In genomic region chr5:127019928-127020327, GRCh38 we compare ENCODE assay signal across 21 cellular contexts. TPM values are rescaled to one million over a fixed set of nuclear protein-coding genes. Genes with fewer than 3 reads are reported as not detected.
DNase-seq lines count a peak whose midpoint lies in the region; ATAC-seq and TF ChIP-seq lines count a peak whose summit lies in the region.
"Had no signal": no experiment of that assay in that cellular context is flagged by ENCODE, and none has a peak within 500 bp of the region (broad histone marks: within the 10 kb centered on the region; RNA-seq: fewer than 3 reads in every experiment).

No MANE protein-coding gene starts in this region.

- TF ChIP-seq CTCF in Calu3 (IDR thresholded peaks at IDR 0.05; ENCODE audit: unreplicated experiment): no peak

- POLR2A ChIA-PET in activated CD4-positive, alpha-beta T cell treated with anti-CD3 and anti-CD28 coated beads for 36 hours (lab: Charles Lee): no interaction called here
- POLR2A ChIA-PET in activated CD4-positive, alpha-beta T cell treated with anti-CD3 and anti-CD28 coated beads, Interleukin-2, amount 10 ng/mL, durations not matched to agents 7 days and 5 days (lab: Charles Lee): no interaction called here

- DNase-seq in activated CD4-positive, alpha-beta T cell treated with anti-CD3 and anti-CD28 coated beads for 36 hours: no peak
- DNase-seq in activated CD4-positive, alpha-beta T cell treated with anti-CD3 and anti-CD28 coated beads, Interleukin-2, amount 10 ng/mL, durations not matched to agents 7 days and 5 days: no peak
- DNase-seq in NCI-H2171 treated with DMSO at 0.1 percent for 48 hours (lab: John Stamatoyannopoulos, UW): peak; percentile 86
- no peak for DNase-seq in stimulated activated naive CD8-positive, alpha-beta T cell treated with anti-CD3 and anti-CD28 coated beads, Interleukin-15, amount 100 ng/mL, for 72 hours
- DNase-seq in HUDEP-2 (lab: John Stamatoyannopoulos, UW; ENCODE audit: unreplicated experiment in 76 of 76): no peak
- no peak for DNase-seq in Calu3
- DNase-seq: colonic mucosa; GF-D8; heart left ventricle; left lung; NCI-H1105; Peyer's patch; stimulated activated CD4-positive, alpha-beta T cell treated with anti-CD3 and anti-CD28 coated beads, Interleukin-4, amount 100 ng/mL, for 1 hour; T-helper 2 cell had no signal

- H3K9me3 Mint-ChIP-seq in activated CD4-positive, alpha-beta T cell treated with anti-CD3 and anti-CD28 coated beads for 36 hours (ENCODE audit: low read depth): no peaks in the 10 kb centered on the region
- H3K9me3 Mint-ChIP-seq in activated CD4-positive, alpha-beta T cell treated with anti-CD3 and anti-CD28 coated beads, Interleukin-2, amount 10 ng/mL, durations not matched to agents 7 days and 5 days: no peaks in the 10 kb centered on the region
- peaks cover 0 to 6% of the 10 kb centered on the region in 2 donors for H3K9me3 Mint-ChIP-seq in stimulated activated naive CD8-positive, alpha-beta T cell treated with anti-CD3 and anti-CD28 coated beads, Interleukin-15, amount 100 ng/mL, for 72 hours
- H3K9me3 Mint-ChIP-seq in Calu3 (ENCODE audit: low read depth, unreplicated experiment): no peaks in the 10 kb centered on the region
- H3K9me3 Mint-ChIP-seq: activated T-helper 1 cell treated with anti-CD3 and anti-CD28 coated beads, Interleukin-12 subunit alpha, Interleukin-12 subunit beta, Interleukin-2, Interleukin-4 antibody, amounts not matched to agents 30 ng/mL and 10 ng/mL and 1 ng/mL, durations not matched to agents 14 hours and 24 hours and 36 hours; WTC11 had no signal

- ATAC-seq in activated CD4-positive, alpha-beta T cell treated with anti-CD3 and anti-CD28 coated beads for 36 hours: peak; percentile 44
- ATAC-seq in HG02642 (IDR thresholded peaks at IDR 0.05; ENCODE audit: poor library complexity, unreplicated experiment): peak; percentile 54
- ATAC-seq in stimulated activated naive CD8-positive, alpha-beta T cell treated with anti-CD3 and anti-CD28 coated beads, Interleukin-15, amount 100 ng/mL, for 72 hours: peak; percentile 66
- no peak for ATAC-seq in HG03521 (IDR thresholded peaks at IDR 0.05; ENCODE audit: unreplicated experiment)
- ATAC-seq: A549, GM23338, left lung, WTC11 had no signal

- peaks cover 13% of the 10 kb centered on the region for H3K4me1 Mint-ChIP-seq in activated CD4-positive, alpha-beta T cell treated with anti-CD3 and anti-CD28 coated beads for 36 hours
- no peaks in the 10 kb centered on the region for H3K4me1 Mint-ChIP-seq in activated CD4-positive, alpha-beta T cell treated with anti-CD3 and anti-CD28 coated beads, Interleukin-2, amount 10 ng/mL, durations not matched to agents 7 days and 5 days
- H3K4me1 Mint-ChIP-seq in stimulated activated naive CD8-positive, alpha-beta T cell treated with anti-CD3 and anti-CD28 coated beads, Interleukin-15, amount 100 ng/mL, for 72 hours: peaks cover 6% of the 10 kb centered on the region
- H3K4me1 Mint-ChIP-seq in Calu3 (ENCODE audit: low read depth, unreplicated experiment): no peaks in the 10 kb centered on the region

- CTCF ChIA-PET in activated CD4-positive, alpha-beta T cell treated with anti-CD3 and anti-CD28 coated beads for 36 hours (lab: Charles Lee): interaction anchor here (0.7 kb wide), 1 partner anchor 53 kb away, joined by 3 read pairs; no protein-coding TSS in a partner anchor
- CTCF ChIA-PET in activated CD4-positive, alpha-beta T cell treated with anti-CD3 and anti-CD28 coated beads, Interleukin-2, amount 10 ng/mL, durations not matched to agents 7 days and 5 days (lab: Charles Lee): interaction anchor here (1.0 to 1.6 kb wide), 4 partner anchors 9 to 335 kb away, joined by 3 to 5 read pairs (median 3); no protein-coding TSS in a partner anchor
- CTCF ChIA-PET in Calu3 (lab: Charles Lee): interaction anchor here (1.6 kb wide), 1 partner anchor 9 kb away, joined by 4 read pairs; no protein-coding TSS in a partner anchor

- no peaks in the 10 kb centered on the region for H3K27me3 Mint-ChIP-seq in activated CD4-positive, alpha-beta T cell treated with anti-CD3 and anti-CD28 coated beads for 36 hours
- no peaks in the 10 kb centered on the region for H3K27me3 Mint-ChIP-seq in activated CD4-positive, alpha-beta T cell treated with anti-CD3 and anti-CD28 coated beads, Interleukin-2, amount 10 ng/mL, durations not matched to agents 7 days and 5 days
- no peaks in the 10 kb centered on the region for H3K27me3 Mint-ChIP-seq in stimulated activated naive CD8-positive, alpha-beta T cell treated with anti-CD3 and anti-CD28 coated beads, Interleukin-15, amount 100 ng/mL, for 72 hours
- H3K27me3 Mint-ChIP-seq in Calu3 (ENCODE audit: unreplicated experiment): no peaks in the 10 kb centered on the region

- H3K4me3 Mint-ChIP-seq in activated CD4-positive, alpha-beta T cell treated with anti-CD3 and anti-CD28 coated beads for 36 hours: no peak overlapping the region
- H3K4me3 Mint-ChIP-seq in activated CD4-positive, alpha-beta T cell treated with anti-CD3 and anti-CD28 coated beads, Interleukin-2, amount 10 ng/mL, durations not matched to agents 7 days and 5 days: no peak overlapping the region
- no peak overlapping the region for H3K4me3 Mint-ChIP-seq in stimulated activated naive CD8-positive, alpha-beta T cell treated with anti-CD3 and anti-CD28 coated beads, Interleukin-15, amount 100 ng/mL, for 72 hours
- H3K4me3 Mint-ChIP-seq in Calu3 (ENCODE audit: low read depth, unreplicated experiment): no peak overlapping the region
- H3K4me3 Mint-ChIP-seq: activated T-helper 1 cell treated with anti-CD3 and anti-CD28 coated beads, Interleukin-12 subunit alpha, Interleukin-12 subunit beta, Interleukin-2, Interleukin-4 antibody, amounts not matched to agents 30 ng/mL and 10 ng/mL and 1 ng/mL, durations not matched to agents 14 hours and 24 hours and 36 hours; GM23338; WTC11 had no signal

- intact Hi-C loops in activated CD4-positive, alpha-beta T cell treated with anti-CD3 and anti-CD28 coated beads for 36 hours (cut with DNase I, micrococcal nuclease): no loop called here
- intact Hi-C loops in Calu3 (cut with micrococcal nuclease; ENCODE audit: unreplicated experiment): no loop called here

- BruUV-seq in Calu3 (replicated peaks; lab: Mats Ljungman, UMichigan): no TSS peak

- no peaks in the 10 kb centered on the region for H3K36me3 Mint-ChIP-seq in activated CD4-positive, alpha-beta T cell treated with anti-CD3 and anti-CD28 coated beads for 36 hours (ENCODE audit: low read depth)
- H3K36me3 Mint-ChIP-seq in activated CD4-positive, alpha-beta T cell treated with anti-CD3 and anti-CD28 coated beads, Interleukin-2, amount 10 ng/mL, durations not matched to agents 7 days and 5 days (ENCODE audit: low read depth): peaks cover 2% of the 10 kb centered on the region
- H3K36me3 Mint-ChIP-seq in Calu3 (ENCODE audit: insufficient read depth, unreplicated experiment): no peaks in the 10 kb centered on the region
- H3K36me3 Mint-ChIP-seq: WTC11 had no signal

- H3K27ac Mint-ChIP-seq in activated CD4-positive, alpha-beta T cell treated with anti-CD3 and anti-CD28 coated beads for 36 hours: no peak overlapping the region
- H3K27ac Mint-ChIP-seq in activated CD4-positive, alpha-beta T cell treated with anti-CD3 and anti-CD28 coated beads, Interleukin-2, amount 10 ng/mL, durations not matched to agents 7 days and 5 days: no peak overlapping the region
- no peak overlapping the region for H3K27ac Mint-ChIP-seq in stimulated activated naive CD8-positive, alpha-beta T cell treated with anti-CD3 and anti-CD28 coated beads, Interleukin-15, amount 100 ng/mL, for 72 hours
- no peak overlapping the region for H3K27ac Mint-ChIP-seq in Calu3 (ENCODE audit: unreplicated experiment)
- H3K27ac Mint-ChIP-seq: activated T-helper 1 cell treated with anti-CD3 and anti-CD28 coated beads, Interleukin-12 subunit alpha, Interleukin-12 subunit beta, Interleukin-2, Interleukin-4 antibody, amounts not matched to agents 30 ng/mL and 10 ng/mL and 1 ng/mL, durations not matched to agents 14 hours and 24 hours and 36 hours; GM23338; WTC11 had no signal

RNA-seq across cellular contexts. Expression of gene MARCHF3, which starts 10.4 kb away (rescaled TPM):
- 1 to 10 TPM; 3.6 to 4.2 TPM for total RNA-seq in activated CD4-positive, alpha-beta T cell treated with anti-CD3 and anti-CD28 coated beads for 36 hours
- total RNA-seq in activated CD4-positive, alpha-beta T cell treated with anti-CD3 and anti-CD28 coated beads, Interleukin-2, amount 10 ng/mL, durations not matched to agents 7 days and 5 days: 1 to 10 TPM; 1.1 to 1.5 TPM
- 13.1 and 16.1 TPM in 2 replicates for total RNA-seq in Calu3 (2022)

RNA-seq across cellular contexts. Expression of gene C5orf63, which starts 53.4 kb away (rescaled TPM):
- 10 to 100 TPM; 12.0 to 14.2 TPM for total RNA-seq in activated CD4-positive, alpha-beta T cell treated with anti-CD3 and anti-CD28 coated beads for 36 hours
- 10 to 100 TPM in 1 of 2 experiments, 1 to 10 TPM in 1; 9.7 to 10.9 TPM for total RNA-seq in activated CD4-positive, alpha-beta T cell treated with anti-CD3 and anti-CD28 coated beads, Interleukin-2, amount 10 ng/mL, durations not matched to agents 7 days and 5 days
- 11.0 and 13.2 TPM in 2 replicates for total RNA-seq in Calu3 (2022)
- total RNA-seq: smooth muscle cell had no signal
